Comparison of ENCODE assay signal across 8 cellular contexts in the genomic region with DNA sequence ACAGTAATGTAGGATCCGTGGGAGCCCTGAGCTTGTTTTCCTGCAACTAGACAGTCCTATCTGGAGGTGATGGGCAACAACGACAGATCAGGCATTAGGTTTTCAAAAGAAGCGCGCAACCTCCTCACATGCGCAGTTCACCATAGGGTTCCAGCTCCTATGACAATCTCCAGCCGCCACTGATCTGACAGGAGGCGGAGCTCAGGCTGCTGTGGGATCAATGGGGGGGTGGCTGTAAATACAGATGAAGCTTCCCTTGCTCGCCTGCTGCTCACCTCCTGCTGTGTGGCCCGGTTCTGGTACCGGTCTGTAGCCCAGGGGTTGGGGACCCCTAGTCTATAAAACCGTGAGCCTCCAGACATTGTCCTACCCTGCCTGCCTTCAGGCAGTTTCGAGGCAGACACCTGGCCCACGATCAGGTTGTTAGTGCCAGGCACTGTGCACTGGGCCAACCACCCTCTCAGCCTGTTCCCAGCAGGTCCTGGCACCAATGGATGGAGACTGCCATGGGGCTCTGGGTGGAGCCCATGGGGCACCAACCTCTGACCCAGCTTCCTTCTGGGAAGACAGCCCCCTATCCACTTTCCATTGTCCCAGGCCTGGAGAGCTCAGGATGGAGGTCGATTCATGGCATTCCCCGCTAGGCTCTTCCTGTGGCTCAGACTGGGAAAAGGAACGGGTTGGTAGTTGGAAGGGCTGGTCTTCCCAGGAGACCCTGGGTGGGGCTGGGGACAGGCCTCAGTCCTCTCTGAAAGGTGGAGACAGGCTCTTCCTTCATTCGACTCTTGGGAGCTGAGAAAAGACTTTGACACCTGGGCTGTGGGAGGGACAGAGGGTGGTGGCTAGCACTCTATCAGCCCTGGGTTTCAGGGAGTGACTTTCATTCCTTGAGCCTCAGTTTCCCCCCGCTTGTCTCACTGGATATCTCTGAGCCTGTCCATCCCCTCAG. TPM values are rescaled to one million over a fixed set of nuclear protein-coding genes. Genes with fewer than 3 reads are reported as not detected.
DNase-seq lines count a peak whose midpoint lies in the region; ATAC-seq and TF ChIP-seq lines count a peak whose summit lies in the region.

No MANE protein-coding gene starts in this region.

- peaks cover 31% of the 10 kb centered on the region for H3K4me1 ChIP-seq in BLaER1
- H3K4me1 ChIP-seq in hepatocyte (ENCODE audit: insufficient read depth): peaks cover 7% of the 10 kb centered on the region
- H3K4me1 ChIP-seq in stomach smooth muscle (ENCODE audit: control insufficient read depth, insufficient read depth, low read length): peaks cover 17% of the 10 kb centered on the region
- H3K4me1 ChIP-seq in upper lobe of left lung: peaks cover 12 to 20% (median 13%) of the 10 kb centered on the region in 4 donors

- no peaks in the 10 kb centered on the region for H3K27me3 Mint-ChIP-seq in activated T-helper 1 cell treated with anti-CD3 and anti-CD28 coated beads, Interleukin-12 subunit alpha, Interleukin-12 subunit beta, Interleukin-2, Interleukin-4 antibody, amounts not matched to agents 30 ng/mL and 10 ng/mL and 1 ng/mL, durations not matched to agents 14 hours and 24 hours and 36 hours (ENCODE audit: insufficient read depth)

- H3K36me3 Mint-ChIP-seq in activated T-helper 1 cell treated with anti-CD3 and anti-CD28 coated beads, Interleukin-12 subunit alpha, Interleukin-12 subunit beta, Interleukin-2, Interleukin-4 antibody, amounts not matched to agents 30 ng/mL and 10 ng/mL and 1 ng/mL, durations not matched to agents 14 hours and 24 hours and 36 hours (ENCODE audit: low read depth): peaks cover 22% of the 10 kb centered on the region

- H3K4me2 ChIP-seq in BLaER1 (peak overlapping the region; percentile 98), hepatocyte (peak overlapping the region; percentile 98)

- H3K27ac ChIP-seq in BLaER1 (no peak overlapping the region), hepatocyte (no peak overlapping the region), stomach smooth muscle (ENCODE audit: low read length) (peak overlapping the region; percentile 70), upper lobe of left lung (no peak overlapping the region)

- TF ChIP-seq POLR2A in upper lobe of left lung (IDR thresholded peaks at IDR 0.05): no peak

- TF ChIP-seq CTCF in LNCaP clone FGC (IDR thresholded peaks at IDR 0.05; ENCODE audit: control insufficient read depth, extremely low read depth, insufficient read depth) (no peak), hepatocyte (IDR thresholded peaks at IDR 0.05; ENCODE audit: poor library complexity) (no peak), upper lobe of left lung (IDR thresholded peaks at IDR 0.05) (no peak)

- H3K79me2 ChIP-seq in hepatocyte: peaks cover 3% of the 10 kb centered on the region

- H3K36me3 ChIP-seq in BLaER1 (peaks cover 46% of the 10 kb centered on the region), hepatocyte (replicated peaks; ENCODE audit: insufficient read depth, low read depth) (no peaks in the 10 kb centered on the region), stomach smooth muscle (ENCODE audit: control insufficient read depth in 2 of 2, insufficient read depth in 2 of 2, low read length in 2 of 2) (peaks cover 16 to 22% of the 10 kb centered on the region in 2 donors), upper lobe of left lung (peaks cover 6 to 40% (median 35%) of the 10 kb centered on the region in 4 donors)

- no peak overlapping the region for H3K27ac Mint-ChIP-seq in activated T-helper 1 cell treated with anti-CD3 and anti-CD28 coated beads, Interleukin-12 subunit alpha, Interleukin-12 subunit beta, Interleukin-2, Interleukin-4 antibody, amounts not matched to agents 30 ng/mL and 10 ng/mL and 1 ng/mL, durations not matched to agents 14 hours and 24 hours and 36 hours

- H3K9ac ChIP-seq in BLaER1 (peak overlapping the region; percentile 83; the same call in 1 of the 2 replicates), stomach smooth muscle (ENCODE audit: low read length in 2 of 2) (peak overlapping the region in 1 of 2 donors; percentile 36)

- intact Hi-C loops in activated T-helper 1 cell treated with anti-CD3 and anti-CD28 coated beads, Interleukin-12 subunit alpha, Interleukin-12 subunit beta, Interleukin-2, Interleukin-4 antibody, amounts not matched to agents 30 ng/mL and 10 ng/mL and 1 ng/mL, durations not matched to agents 14 hours and 24 hours and 36 hours (cut with micrococcal nuclease): loop anchor here (2.0 to 5.0 kb wide), 4 partner anchors 131 to 363 kb away; a partner anchor contains a TSS

- H4K20me1 ChIP-seq in BLaER1 (peaks cover 45% of the 10 kb centered on the region), hepatocyte (ENCODE audit: insufficient read depth, poor library complexity, severe bottlenecking) (no peaks in the 10 kb centered on the region)

- TF ChIP-seq EP300 in upper lobe of left lung (IDR thresholded peaks at IDR 0.05): no peak

- peaks cover 14% of the 10 kb centered on the region for H3K4me1 Mint-ChIP-seq in activated T-helper 1 cell treated with anti-CD3 and anti-CD28 coated beads, Interleukin-12 subunit alpha, Interleukin-12 subunit beta, Interleukin-2, Interleukin-4 antibody, amounts not matched to agents 30 ng/mL and 10 ng/mL and 1 ng/mL, durations not matched to agents 14 hours and 24 hours and 36 hours (ENCODE audit: low read depth)

- 56% methylated on average over 18 of the region's 18 CpGs for WGBS in hepatocyte (ENCODE audit: low lambda C conversion rate, missing lambda C conversion rate)
- 84 to 89% methylated on average over 14 to 18 of the region's 18 CpGs for WGBS in upper lobe of left lung, 2 donors

- H3K4me3 ChIP-seq in BLaER1 (peak overlapping the region; percentile 77; the same call in 1 of the 2 replicates), LNCaP clone FGC (ENCODE audit: low read depth, low read length) (peak overlapping the region; percentile 69), hepatocyte (no peak overlapping the region), stomach smooth muscle (ENCODE audit: low read length in 2 of 2) (peak overlapping the region; percentile 62 to 78), upper lobe of left lung (peak overlapping the region in 2 of 4 donors; percentile 69 to 70)

- H3K9me3 ChIP-seq in BLaER1: no peaks in the 10 kb centered on the region
- no peaks in the 10 kb centered on the region for H3K9me3 ChIP-seq in hepatocyte (ENCODE audit: low read depth)
- H3K9me3 ChIP-seq in stomach smooth muscle (ENCODE audit: control insufficient read depth in 2 of 2, low read length in 2 of 2): no peaks in the 10 kb centered on the region
- no peaks in the 10 kb centered on the region for H3K9me3 ChIP-seq in upper lobe of left lung

- H3K4me3 Mint-ChIP-seq in activated T-helper 1 cell treated with anti-CD3 and anti-CD28 coated beads, Interleukin-12 subunit alpha, Interleukin-12 subunit beta, Interleukin-2, Interleukin-4 antibody, amounts not matched to agents 30 ng/mL and 10 ng/mL and 1 ng/mL, durations not matched to agents 14 hours and 24 hours and 36 hours: peak overlapping the region; percentile 88

- no peak for ATAC-seq in upper lobe of left lung (ENCODE audit: low FRiP score in 2 of 2)

- H2AFZ ChIP-seq in hepatocyte: no peak overlapping the region

- DNase-seq in LNCaP clone FGC (ENCODE audit: low read depth) (no peak), hepatocyte (ENCODE audit: low spot score) (peak; percentile 64), upper lobe of left lung (no peak), mesenteric fat pad (ENCODE audit: low spot score) (no peak), NCI-H2171 (lab: John Stamatoyannopoulos, UW) (no peak)
- no peak for DNase-seq in activated T-helper 1 cell treated with anti-CD3 and anti-CD28 coated beads, Interleukin-12 subunit alpha, Interleukin-12 subunit beta, Interleukin-2, Interleukin-4 antibody, amounts not matched to agents 30 ng/mL and 10 ng/mL and 1 ng/mL, durations not matched to agents 14 hours and 24 hours and 36 hours (ENCODE audit: low spot score)

- no peaks in the 10 kb centered on the region for H3K9me2 ChIP-seq in hepatocyte (replicated peaks; ENCODE audit: insufficient read depth)

- H3K27me3 ChIP-seq in BLaER1: no peaks in the 10 kb centered on the region
- no peaks in the 10 kb centered on the region for H3K27me3 ChIP-seq in hepatocyte
- no peaks in the 10 kb centered on the region for H3K27me3 ChIP-seq in stomach smooth muscle (ENCODE audit: control insufficient read depth in 1 of 2, insufficient read depth in 2 of 2, low read length in 2 of 2)
- H3K27me3 ChIP-seq in upper lobe of left lung: no peaks in the 10 kb centered on the region

- no peaks in the 10 kb centered on the region for H3K9me3 Mint-ChIP-seq in activated T-helper 1 cell treated with anti-CD3 and anti-CD28 coated beads, Interleukin-12 subunit alpha, Interleukin-12 subunit beta, Interleukin-2, Interleukin-4 antibody, amounts not matched to agents 30 ng/mL and 10 ng/mL and 1 ng/mL, durations not matched to agents 14 hours and 24 hours and 36 hours

RNA-seq across cellular contexts. Expression of a gene that starts 1.7 kb away (rescaled TPM):
- total RNA-seq in activated T-helper 1 cell treated with anti-CD3 and anti-CD28 coated beads, Interleukin-12 subunit alpha, Interleukin-12 subunit beta, Interleukin-2, Interleukin-4 antibody, amounts not matched to agents 30 ng/mL and 10 ng/mL and 1 ng/mL, durations not matched to agents 14 hours and 24 hours and 36 hours: 22.1 and 26.2 TPM in 2 replicates
- total RNA-seq in hepatocyte (18.9 and 22.5 TPM in 2 replicates), upper lobe of left lung (10 to 100 TPM; 20.6 to 70.2 (median 28.8) TPM), mesenteric fat pad (18.3 TPM)
- 32.6 and 37.4 TPM in 2 replicates for polyA plus RNA-seq in hepatocyte

RNA-seq across cellular contexts. Expression of a gene that starts 9.6 kb away (rescaled TPM):
- 151 and 158 TPM in 2 replicates for total RNA-seq in activated T-helper 1 cell treated with anti-CD3 and anti-CD28 coated beads, Interleukin-12 subunit alpha, Interleukin-12 subunit beta, Interleukin-2, Interleukin-4 antibody, amounts not matched to agents 30 ng/mL and 10 ng/mL and 1 ng/mL, durations not matched to agents 14 hours and 24 hours and 36 hours
- total RNA-seq in hepatocyte (21.9 and 27.3 TPM in 2 replicates), upper lobe of left lung (100 to 1,000 TPM in 1 of 6 donors, 10 to 100 TPM in 5; 10.5 to 108 (median 41.7) TPM), mesenteric fat pad (35.0 TPM)
- polyA plus RNA-seq in hepatocyte: 38.5 and 59.6 TPM in 2 replicates

RNA-seq across cellular contexts. Expression of a gene that starts 32.9 kb away (rescaled TPM):
- 21.2 and 22.3 TPM in 2 replicates for total RNA-seq in activated T-helper 1 cell treated with anti-CD3 and anti-CD28 coated beads, Interleukin-12 subunit alpha, Interleukin-12 subunit beta, Interleukin-2, Interleukin-4 antibody, amounts not matched to agents 30 ng/mL and 10 ng/mL and 1 ng/mL, durations not matched to agents 14 hours and 24 hours and 36 hours
- total RNA-seq in hepatocyte: 21.4 and 39.3 TPM in 2 replicates
- 20.4 and 25.2 TPM in 2 replicates for polyA plus RNA-seq in hepatocyte
- 10 to 100 TPM; 14.7 to 27.0 (median 19.2) TPM for total RNA-seq in upper lobe of left lung
- 28.3 TPM for total RNA-seq in mesenteric fat pad

RNA-seq across cellular contexts. Expression of a gene that starts 48.3 kb away (rescaled TPM):
- total RNA-seq in activated T-helper 1 cell treated with anti-CD3 and anti-CD28 coated beads, Interleukin-12 subunit alpha, Interleukin-12 subunit beta, Interleukin-2, Interleukin-4 antibody, amounts not matched to agents 30 ng/mL and 10 ng/mL and 1 ng/mL, durations not matched to agents 14 hours and 24 hours and 36 hours: 21.1 and 21.5 TPM in 2 replicates
- total RNA-seq in hepatocyte: 26.0 and 38.9 TPM in 2 replicates
- polyA plus RNA-seq in hepatocyte: 24.4 and 25.1 TPM in 2 replicates
- 10 to 100 TPM; 30.9 to 55.5 (median 44.0) TPM for total RNA-seq in upper lobe of left lung
- 32.9 TPM for total RNA-seq in mesenteric fat pad
